9 cellular contexts compared by ENCODE assay signal in genomic region chr2:33673937-33674336, GRCh38.
DNase-seq lines count a peak whose midpoint lies in the region; ATAC-seq and TF ChIP-seq lines count a peak whose summit lies in the region.
"Had no signal": no experiment of that assay in that cellular context is flagged by ENCODE, and none has a peak within 500 bp of the region (broad histone marks: within the 10 kb centered on the region; RNA-seq: fewer than 3 reads in every experiment).

No MANE protein-coding gene starts in this region.

- H3K4me3 ChIP-seq in heart right ventricle (no peak overlapping the region), gastroesophageal sphincter (no peak overlapping the region), coronary artery (no peak overlapping the region)
- H3K4me3 ChIP-seq in CD8-positive, alpha-beta memory T cell (ENCODE audit: low read length): no peak overlapping the region

- POLR2A ChIA-PET in RWPE1 (lab: Yijun Ruan, JAX; ENCODE audit: low non-redundant PET): no interaction called here
- POLR2A ChIA-PET in CD8-positive, alpha-beta memory T cell (lab: Charles Lee): no interaction called here

- H3K27ac Mint-ChIP-seq in CD8-positive, alpha-beta memory T cell: no peak overlapping the region

- TF ChIP-seq CTCF in heart right ventricle (IDR thresholded peaks at IDR 0.05) (peak; percentile 19 to 71 (median 46)), RWPE1 (conservative IDR thresholded peaks at IDR 0.05; ENCODE audit: low read depth) (peak; percentile 30), gastroesophageal sphincter (IDR thresholded peaks at IDR 0.05) (peak in 3 of 4 experiments; percentile 31 to 50 (median 43)), coronary artery (IDR thresholded peaks at IDR 0.05) (no peak)

- H3K4me3 Mint-ChIP-seq in CD8-positive, alpha-beta memory T cell: no peak overlapping the region

- no peak for DNase-seq in heart right ventricle
- no peak for DNase-seq in Right ventricle myocardium inferior (ENCODE audit: missing footprints)
- DNase-seq in RWPE1 (ENCODE audit: low spot score): peak; percentile 18
- no peak for DNase-seq in NK-92 (lab: John Stamatoyannopoulos, UW; ENCODE audit: unreplicated experiment)
- no peak for DNase-seq in CD8-positive, alpha-beta memory T cell
- DNase-seq in coronary artery (ENCODE audit: low spot score): no peak
- DNase-seq: stimulated activated CD8-positive, alpha-beta memory T cell treated with anti-CD3 and anti-CD28 coated beads, Interleukin-4, amount 100 ng/mL, for 48 hours had no signal

- H3K27ac ChIP-seq in heart right ventricle (no peak overlapping the region), RWPE1 (no peak overlapping the region), gastroesophageal sphincter (no peak overlapping the region), coronary artery (no peak overlapping the region)
- H3K27ac ChIP-seq in CD8-positive, alpha-beta memory T cell (ENCODE audit: low read depth, low read length): no peak overlapping the region

- peaks cover 4 to 16% of the 10 kb centered on the region in 2 donors for H3K27me3 Mint-ChIP-seq in CD8-positive, alpha-beta memory T cell

- H3K36me3 ChIP-seq in heart right ventricle (no peaks in the 10 kb centered on the region), gastroesophageal sphincter (no peaks in the 10 kb centered on the region)
- H3K36me3 ChIP-seq in CD8-positive, alpha-beta memory T cell (ENCODE audit: insufficient read depth, low read length): no peaks in the 10 kb centered on the region

- no peak for TF ChIP-seq EP300 in gastroesophageal sphincter (IDR thresholded peaks at IDR 0.05)

- 17 to 38% methylated on average over 2 of the region's 2 CpGs for WGBS in heart right ventricle, 2 donors
- 0% methylated on average over 2 of the region's 2 CpGs for WGBS in gastroesophageal sphincter (ENCODE audit: low coverage in 1 of 2), 2 donors

- intact Hi-C loops in heart right ventricle (cut with DNase I) (loop anchor here in 7 of 10 donors (2.0 to 10.0 kb wide), 7 partner anchors 891 to 1741 kb away; no protein-coding TSS in a partner anchor), Right ventricle myocardium inferior (cut with DNase I) (loop anchor here (10.0 kb wide), 1 partner anchor 1731 kb away; no protein-coding TSS in a partner anchor)

- CTCF ChIA-PET in RWPE1 (lab: Yijun Ruan, JAX): interaction anchor here (0.6 to 1.3 kb wide), 3 partner anchors 75 to 442 kb away, joined by 3 to 4 read pairs (median 3); no protein-coding TSS in a partner anchor
- CTCF ChIA-PET in CD8-positive, alpha-beta memory T cell (lab: Charles Lee): no interaction called here

- H3K4me1 ChIP-seq in heart right ventricle (no peaks in the 10 kb centered on the region), gastroesophageal sphincter (no peaks in the 10 kb centered on the region)
- H3K4me1 ChIP-seq in CD8-positive, alpha-beta memory T cell (ENCODE audit: insufficient read depth, low read length): no peaks in the 10 kb centered on the region

- ATAC-seq in heart right ventricle (no peak), Right ventricle myocardium inferior (no peak), gastroesophageal sphincter (no peak), HG02588 (IDR thresholded peaks at IDR 0.05; ENCODE audit: unreplicated experiment) (no peak)

- no peak for TF ChIP-seq POLR2A in gastroesophageal sphincter (IDR thresholded peaks at IDR 0.05)

- H3K27me3 ChIP-seq in heart right ventricle (no peaks in the 10 kb centered on the region), gastroesophageal sphincter (no peaks in the 10 kb centered on the region)
- H3K27me3 ChIP-seq in CD8-positive, alpha-beta memory T cell (ENCODE audit: insufficient read depth, low read length, poor library complexity, severe bottlenecking): no peaks in the 10 kb centered on the region

- H3K9me3 ChIP-seq in heart right ventricle (no peaks in the 10 kb centered on the region), gastroesophageal sphincter (no peaks in the 10 kb centered on the region)
- no peaks in the 10 kb centered on the region for H3K9me3 ChIP-seq in CD8-positive, alpha-beta memory T cell (ENCODE audit: low read length)

- no peaks in the 10 kb centered on the region for H3K9me3 Mint-ChIP-seq in CD8-positive, alpha-beta memory T cell

- no peaks in the 10 kb centered on the region for H3K4me1 Mint-ChIP-seq in CD8-positive, alpha-beta memory T cell

- H3K36me3 Mint-ChIP-seq in CD8-positive, alpha-beta memory T cell: no peaks in the 10 kb centered on the region
